26 cellular contexts compared by ENCODE assay signal in genomic region chr11:59062602-59063529, GRCh38. TPM values are rescaled to one million over a fixed set of nuclear protein-coding genes. Genes with fewer than 3 reads are reported as not detected.
DNase-seq lines count a peak whose midpoint lies in the region; ATAC-seq and TF ChIP-seq lines count a peak whose summit lies in the region.
"Had no signal": no experiment of that assay in that cellular context is flagged by ENCODE, and none has a peak within 500 bp of the region (broad histone marks: within the 10 kb centered on the region; RNA-seq: fewer than 3 reads in every experiment).

No MANE protein-coding gene starts in this region.

- H3K27me3 Mint-ChIP-seq in T-helper 17 cell (peaks cover 89% of the 10 kb centered on the region), HFFc6 (ENCODE audit: insufficient read depth) (peaks cover 36% of the 10 kb centered on the region)
- no peaks in the 10 kb centered on the region for H3K27me3 Mint-ChIP-seq in stimulated activated memory B cell treated with anti-CD40 and anti-IgM and Interleukin-4, amounts not matched to agents 10 μg/mL and 1 μg/mL and 100 μg/mL, for 72 hours

- no peaks in the 10 kb centered on the region for H3K36me3 ChIP-seq in H7 (replicated peaks; ENCODE audit: control insufficient read depth, insufficient read depth, low read length)
- H3K36me3 ChIP-seq: SJSA1, thyroid gland had no signal

- H3K27me3 ChIP-seq in H7 (ENCODE audit: control insufficient read depth, insufficient read depth, low read length): peaks cover 7% of the 10 kb centered on the region
- H3K27me3 ChIP-seq: thyroid gland had no signal

- no peak overlapping the region for H3K4me3 ChIP-seq in H7 (ENCODE audit: insufficient read depth, low read depth, low read length)
- H3K4me3 ChIP-seq: SJSA1, thyroid gland had no signal

- H3K9me3 ChIP-seq in T-helper 17 cell (ENCODE audit: control insufficient read depth, low read length, poor library complexity, severe bottlenecking): no peaks in the 10 kb centered on the region
- H3K9me3 ChIP-seq: SJSA1, thyroid gland had no signal

- H3K27ac Mint-ChIP-seq in T-helper 17 cell: no peak overlapping the region
- peak overlapping the region; percentile 33 for H3K27ac Mint-ChIP-seq in stimulated activated memory B cell treated with anti-CD40 and anti-IgM and Interleukin-4, amounts not matched to agents 10 μg/mL and 1 μg/mL and 100 μg/mL, for 72 hours
- no peak overlapping the region for H3K27ac Mint-ChIP-seq in HFFc6
- H3K27ac Mint-ChIP-seq: activated CD8-positive, alpha-beta T cell treated with anti-CD3 and anti-CD28 coated beads, Interleukin-2, amount 10 ng/mL, durations not matched to agents 7 days and 5 days; natural killer cell; progenitor cell of endocrine pancreas had no signal

- H3K4me3 Mint-ChIP-seq in T-helper 17 cell (peak overlapping the region; percentile 19), HFFc6 (no peak overlapping the region)
- H3K4me3 Mint-ChIP-seq in stimulated activated memory B cell treated with anti-CD40 and anti-IgM and Interleukin-4, amounts not matched to agents 10 μg/mL and 1 μg/mL and 100 μg/mL, for 72 hours: no peak overlapping the region
- H3K4me3 Mint-ChIP-seq: activated CD8-positive, alpha-beta T cell treated with anti-CD3 and anti-CD28 coated beads, Interleukin-2, amount 10 ng/mL, durations not matched to agents 7 days and 5 days; natural killer cell had no signal

- no peak for TF ChIP-seq CTCF in HFFc6 (IDR thresholded peaks at IDR 0.05)

- H3K36me3 Mint-ChIP-seq in T-helper 17 cell (ENCODE audit: low read depth): peaks cover 3% of the 10 kb centered on the region
- H3K36me3 Mint-ChIP-seq in stimulated activated memory B cell treated with anti-CD40 and anti-IgM and Interleukin-4, amounts not matched to agents 10 μg/mL and 1 μg/mL and 100 μg/mL, for 72 hours: no peaks in the 10 kb centered on the region
- H3K36me3 Mint-ChIP-seq in HFFc6 (ENCODE audit: low read depth): no peaks in the 10 kb centered on the region
- H3K36me3 Mint-ChIP-seq: natural killer cell had no signal

- H3K9me3 Mint-ChIP-seq in stimulated activated memory B cell treated with anti-CD40 and anti-IgM and Interleukin-4, amounts not matched to agents 10 μg/mL and 1 μg/mL and 100 μg/mL, for 72 hours: peaks cover 4% of the 10 kb centered on the region
- H3K9me3 Mint-ChIP-seq in HFFc6: no peaks in the 10 kb centered on the region
- H3K9me3 Mint-ChIP-seq: natural killer cell had no signal

- no peak for ATAC-seq in T-helper 17 cell
- ATAC-seq in stimulated activated memory B cell treated with anti-CD40 and anti-IgM and Interleukin-4, amounts not matched to agents 10 μg/mL and 1 μg/mL and 100 μg/mL, for 72 hours: no peak
- ATAC-seq in HG03135 (IDR thresholded peaks at IDR 0.05; ENCODE audit: unreplicated experiment): no peak
- ATAC-seq in GM19035 (IDR thresholded peaks at IDR 0.05; ENCODE audit: unreplicated experiment): no peak
- ATAC-seq: activated CD8-positive, alpha-beta T cell treated with anti-CD3 and anti-CD28 coated beads, Interleukin-2, amount 10 ng/mL, durations not matched to agents 7 days and 5 days; foreskin keratinocyte; natural killer cell; Panc1 had no signal

- peaks cover 8% of the 10 kb centered on the region for H3K4me1 Mint-ChIP-seq in T-helper 17 cell
- peaks cover 29% of the 10 kb centered on the region for H3K4me1 Mint-ChIP-seq in stimulated activated memory B cell treated with anti-CD40 and anti-IgM and Interleukin-4, amounts not matched to agents 10 μg/mL and 1 μg/mL and 100 μg/mL, for 72 hours
- peaks cover 4% of the 10 kb centered on the region; the same call in 1 of the 2 replicates for H3K4me1 Mint-ChIP-seq in HFFc6 (ENCODE audit: low read depth)

- peak; percentile 19 for DNase-seq in H7
- DNase-seq in T-helper 17 cell: no peak
- DNase-seq in left kidney (ENCODE audit: low read depth, low spot score): peak; percentile 45
- no peak for DNase-seq in HFFc6
- DNase-seq: activated CD4-positive, CD25-positive, alpha-beta regulatory T cell treated with anti-CD3 and anti-CD28 coated beads, Interleukin-2, amount 50 U/mL, for 72 hours; activated CD8-positive, alpha-beta T cell treated with anti-CD3 and anti-CD28 coated beads, Interleukin-2, amount 10 ng/mL, durations not matched to agents 7 days and 5 days; activated naive CD4-positive, alpha-beta T cell; activated T-cell treated with anti-CD3 and anti-CD28 coated beads, Interleukin-2, amount 50 U/mL, for 1 hour; central memory CD4-positive, alpha-beta T cell; foreskin keratinocyte; hypothalamus; kidney; natural killer cell; NCI-H1436 treated with DMSO at 0.1 percent for 48 hours; NK-92 treated with Interleukin-12 subunit alpha and Interleukin-12 subunit beta, amount 100 ng/mL, for 24 hours; stimulated activated CD4-positive, alpha-beta T cell treated with anti-CD3 and anti-CD28 coated beads, Interleukin-2, amount 100 ng/mL, for 24 hours; stimulated activated naive CD4-positive, alpha-beta T cell treated with Interleukin-2 at 50 U/mL for 16 hours; T-helper 9 cell; thyroid gland had no signal

RNA-seq across cellular contexts. Expression of gene GLYATL1B, which starts 23.2 kb away (rescaled TPM):
- not detected in 2 replicates for total RNA-seq in H7 (2014; rRNA removed; shearing (Covaris generic))
- not detected for total RNA-seq in T-helper 17 cell
- total RNA-seq in HFFc6 (2021; fragmentation: NEBNext Ultra II Directional; extraction: Animal tissue kit (Norgen Biotek cat#: 25700)): not detected
- total RNA-seq: activated CD8-positive, alpha-beta T cell treated with anti-CD3 and anti-CD28 coated beads, Interleukin-2, amount 10 ng/mL, durations not matched to agents 7 days and 5 days; foreskin keratinocyte; kidney; natural killer cell; progenitor cell of endocrine pancreas; SJSA1; skeletal muscle tissue; thyroid gland had no signal

RNA-seq across cellular contexts. Expression of gene FAM111B, which starts 44.2 kb away (rescaled TPM):
- total RNA-seq in H7 (2014; rRNA removed; shearing (Covaris generic)): 10.8 and 13.5 TPM in 2 replicates
- total RNA-seq in T-helper 17 cell: 1 to 10 TPM; 1.4 to 2.0 TPM
- total RNA-seq in HFFc6 (2021; fragmentation: NEBNext Ultra II Directional; extraction: Animal tissue kit (Norgen Biotek cat#: 25700)): 10 to 100 TPM in 5 of 6 experiments, 1 to 10 TPM in 1; 6.1 to 16.7 (median 13.5) TPM

Comparison
In these comparisons a context has a peak if more than half of its experiments do, and no peak if none do; other contexts are left out.
1. DNase-seq: peak in H7 (single experiment) and left kidney (single experiment); none in T-helper 17 cell (0 of 3) and HFFc6 (single experiment).